In the genomic region with DNA sequence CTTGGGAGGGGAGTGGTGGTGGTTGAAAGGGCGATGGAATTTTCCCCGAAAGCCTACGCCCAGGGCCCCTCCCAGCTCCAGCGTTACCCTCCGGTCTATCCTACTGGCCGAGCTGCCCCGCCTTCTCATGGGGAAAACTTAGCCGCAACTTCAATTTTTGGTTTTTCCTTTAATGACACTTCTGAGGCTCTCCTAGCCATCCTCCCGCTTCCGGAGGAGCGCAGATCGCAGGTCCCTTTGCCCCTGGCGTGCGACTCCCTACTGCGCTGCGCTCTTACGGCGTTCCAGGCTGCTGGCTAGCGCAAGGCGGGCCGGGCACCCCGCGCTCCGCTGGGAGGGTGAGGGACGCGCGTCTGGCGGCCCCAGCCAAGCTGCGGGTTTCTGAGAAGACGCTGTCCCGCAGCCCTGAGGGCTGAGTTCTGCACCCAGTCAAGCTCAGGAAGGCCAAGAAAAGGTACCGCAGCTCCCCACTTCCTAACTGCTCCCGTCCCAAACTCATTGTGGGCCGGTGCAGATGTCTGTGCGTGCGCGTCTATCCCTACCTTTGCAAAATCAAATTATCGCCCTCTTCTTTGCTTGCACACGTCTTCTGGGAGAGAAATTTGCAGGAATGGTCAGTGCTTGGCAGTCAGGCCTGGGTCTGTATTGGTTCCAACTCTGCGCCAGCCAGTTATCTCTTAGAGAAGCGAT, we compare ENCODE assay signal across 8 cellular contexts. TPM values are rescaled to one million over a fixed set of nuclear protein-coding genes. Genes with fewer than 3 reads are reported as not detected.
DNase-seq lines count a peak whose midpoint lies in the region; ATAC-seq and TF ChIP-seq lines count a peak whose summit lies in the region.

No MANE protein-coding gene starts in this region.

- H3K79me2 ChIP-seq in H9 (ENCODE audit: insufficient read depth, low read length): no peaks in the 10 kb centered on the region

- H4K5ac ChIP-seq in H9 (ENCODE audit: insufficient read length, low read depth, low read length): no peak overlapping the region

- H3K36me3 Mint-ChIP-seq in activated CD8-positive, alpha-beta memory T cell treated with anti-CD3 and anti-CD28 coated beads, Interleukin-2, amount 10 ng/mL, durations not matched to agents 7 days and 5 days: peaks cover 1% of the 10 kb centered on the region
- H3K36me3 Mint-ChIP-seq in H9 (ENCODE audit: insufficient read depth in 1 of 3, low read depth in 3 of 3) (no peaks in the 10 kb centered on the region), osteocyte (ENCODE audit: unreplicated experiment) (no peaks in the 10 kb centered on the region)
- no peaks in the 10 kb centered on the region for H3K36me3 Mint-ChIP-seq in activated T-helper 17 cell treated with anti-CD3 and anti-CD28 coated beads, Interleukin-2, amount 50 U/mL, for 72 hours (ENCODE audit: low read depth)

- peak; percentile 47 for DNase-seq in activated CD8-positive, alpha-beta memory T cell treated with anti-CD3 and anti-CD28 coated beads, Interleukin-2, amount 10 ng/mL, durations not matched to agents 7 days and 5 days
- no peak for DNase-seq in activated CD8-positive, alpha-beta memory T cell treated with anti-CD3 and anti-CD28 coated beads for 24 hours
- DNase-seq in H9: peak; percentile 61
- peak; percentile 36 for DNase-seq in KBM-7
- peak; percentile 68 for DNase-seq in glomerular visceral epithelial cell (ENCODE audit: extremely low spot score)
- peak; percentile 86 for DNase-seq in osteocyte (ENCODE audit: extremely low spot score, unreplicated experiment)
- no peak for DNase-seq in SHP77 (lab: John Stamatoyannopoulos, UW)

- peaks cover 14% of the 10 kb centered on the region for H3K27me3 Mint-ChIP-seq in activated CD8-positive, alpha-beta memory T cell treated with anti-CD3 and anti-CD28 coated beads, Interleukin-2, amount 10 ng/mL, durations not matched to agents 7 days and 5 days
- peaks cover 39% of the 10 kb centered on the region for H3K27me3 Mint-ChIP-seq in H9 (ENCODE audit: low read depth)
- no peaks in the 10 kb centered on the region for H3K27me3 Mint-ChIP-seq in activated T-helper 17 cell treated with anti-CD3 and anti-CD28 coated beads, Interleukin-2, amount 50 U/mL, for 72 hours
- H3K27me3 Mint-ChIP-seq in osteocyte (ENCODE audit: unreplicated experiment): no peaks in the 10 kb centered on the region

- no peak overlapping the region for H4K8ac ChIP-seq in H9 (replicated peaks; ENCODE audit: insufficient read length, low read depth, low read length)

- H3K79me1 ChIP-seq in H9 (ENCODE audit: insufficient read depth, low read depth, low read length, poor library complexity, severe bottlenecking): no peaks in the 10 kb centered on the region

- no peak overlapping the region for H2BK5ac ChIP-seq in H9 (ENCODE audit: insufficient read length, low read length)

- TF ChIP-seq CTCF in H9 (conservative IDR thresholded peaks at IDR 0.05) (no peak), osteocyte (IDR thresholded peaks at IDR 0.05) (no peak)

- H3K4ac ChIP-seq in H9 (ENCODE audit: low read depth, low read length): no peak overlapping the region

- H3K27ac ChIP-seq in H9 (ENCODE audit: insufficient read length, low read depth, low read length): no peak overlapping the region

- H2AK5ac ChIP-seq in H9 (ENCODE audit: insufficient read length, low read length): no peak overlapping the region

- H2BK15ac ChIP-seq in H9 (ENCODE audit: low read depth, low read length): no peak overlapping the region

- H2BK120ac ChIP-seq in H9 (ENCODE audit: low read depth, low read length, poor library complexity, severe bottlenecking): no peak overlapping the region

- H3K23ac ChIP-seq in H9 (ENCODE audit: insufficient read length, low read depth, low read length): no peak overlapping the region

- no peaks in the 10 kb centered on the region for H4K20me1 ChIP-seq in H9 (ENCODE audit: control insufficient read depth, insufficient read depth, insufficient read length)

- peaks cover 25% of the 10 kb centered on the region for H3K4me1 Mint-ChIP-seq in activated CD8-positive, alpha-beta memory T cell treated with anti-CD3 and anti-CD28 coated beads, Interleukin-2, amount 10 ng/mL, durations not matched to agents 7 days and 5 days
- H3K4me1 Mint-ChIP-seq in H9 (peaks cover 3 to 13% of the 10 kb centered on the region in 2 experiments; a peak in 3 of 4 replicates), osteocyte (ENCODE audit: unreplicated experiment) (peaks cover 30% of the 10 kb centered on the region)
- peaks cover 11% of the 10 kb centered on the region for H3K4me1 Mint-ChIP-seq in activated T-helper 17 cell treated with anti-CD3 and anti-CD28 coated beads, Interleukin-2, amount 50 U/mL, for 72 hours

- WGBS in H9 (ENCODE audit: extremely low coverage, insufficient read length, low lambda C conversion rate): no CpG with 5 or more reads among the region's 41 CpGs

- no peaks in the 10 kb centered on the region for H3K4me1 ChIP-seq in H9 (ENCODE audit: insufficient read depth, low read length)

- no peak overlapping the region for H2BK12ac ChIP-seq in H9 (ENCODE audit: insufficient read length, low read depth, low read length)

- no peak overlapping the region for H4K91ac ChIP-seq in H9 (ENCODE audit: insufficient read length, low read depth, low read length)

- H3K23me2 ChIP-seq in H9 (ENCODE audit: insufficient read length, low read depth, low read length, poor library complexity, severe bottlenecking): peaks cover 11% of the 10 kb centered on the region

- H3K4me3 Mint-ChIP-seq in activated CD8-positive, alpha-beta memory T cell treated with anti-CD3 and anti-CD28 coated beads, Interleukin-2, amount 10 ng/mL, durations not matched to agents 7 days and 5 days: peak overlapping the region; percentile 95
- peak overlapping the region; percentile 78 to 89 for H3K4me3 Mint-ChIP-seq in H9
- peak overlapping the region; percentile 93 for H3K4me3 Mint-ChIP-seq in activated T-helper 17 cell treated with anti-CD3 and anti-CD28 coated beads, Interleukin-2, amount 50 U/mL, for 72 hours
- peak overlapping the region; percentile 97 for H3K4me3 Mint-ChIP-seq in osteocyte (ENCODE audit: unreplicated experiment)

- H3K9ac ChIP-seq in H9 (ENCODE audit: extremely low read depth, insufficient read length, low read length): peak overlapping the region; percentile 12

- H3K18ac ChIP-seq in H9 (ENCODE audit: insufficient read length, low read depth, low read length): no peak overlapping the region

- no peak overlapping the region for H3K14ac ChIP-seq in H9 (ENCODE audit: insufficient read depth, low read length)

- H2BK20ac ChIP-seq in H9 (ENCODE audit: low read depth, low read length, poor library complexity, severe bottlenecking): no peak overlapping the region

- H3K9me3 ChIP-seq in H9 (ENCODE audit: control insufficient read depth, low read depth, low read length): no peaks in the 10 kb centered on the region

- CTCF ChIA-PET in activated CD8-positive, alpha-beta memory T cell treated with anti-CD3 and anti-CD28 coated beads, Interleukin-2, amount 10 ng/mL, durations not matched to agents 7 days and 5 days (lab: Charles Lee): interaction anchor here (1.2 kb wide), 1 partner anchor 17 kb away, joined by 3 read pairs; no protein-coding TSS in a partner anchor

- no peak overlapping the region for H2AFZ ChIP-seq in H9 (ENCODE audit: low read length)

- no peaks in the 10 kb centered on the region; the same call in 1 of the 2 replicates for H3K27me3 ChIP-seq in H9 (ENCODE audit: insufficient read depth, low read length)

- no peak overlapping the region for H3K56ac ChIP-seq in H9 (ENCODE audit: insufficient read length, low read depth, low read length)

- H3K9me3 Mint-ChIP-seq in activated CD8-positive, alpha-beta memory T cell treated with anti-CD3 and anti-CD28 coated beads, Interleukin-2, amount 10 ng/mL, durations not matched to agents 7 days and 5 days (ENCODE audit: low read depth): no peaks in the 10 kb centered on the region
- no peaks in the 10 kb centered on the region for H3K9me3 Mint-ChIP-seq in H9
- no peaks in the 10 kb centered on the region for H3K9me3 Mint-ChIP-seq in activated T-helper 17 cell treated with anti-CD3 and anti-CD28 coated beads, Interleukin-2, amount 50 U/mL, for 72 hours
- H3K9me3 Mint-ChIP-seq in osteocyte (ENCODE audit: unreplicated experiment): no peaks in the 10 kb centered on the region

- H3K4me2 ChIP-seq in H9 (ENCODE audit: insufficient read depth, insufficient read length, low read length): peak overlapping the region; percentile 73

- peak overlapping the region; percentile 87 for H3K27ac Mint-ChIP-seq in activated CD8-positive, alpha-beta memory T cell treated with anti-CD3 and anti-CD28 coated beads, Interleukin-2, amount 10 ng/mL, durations not matched to agents 7 days and 5 days
- H3K27ac Mint-ChIP-seq in H9: no peak overlapping the region
- H3K27ac Mint-ChIP-seq in activated T-helper 17 cell treated with anti-CD3 and anti-CD28 coated beads, Interleukin-2, amount 50 U/mL, for 72 hours: peak overlapping the region; percentile 81
- H3K27ac Mint-ChIP-seq in osteocyte (ENCODE audit: unreplicated experiment): peak overlapping the region; percentile 93

- no peak overlapping the region for H3T11ph ChIP-seq in H9 (ENCODE audit: low read length)

- ATAC-seq in activated CD8-positive, alpha-beta memory T cell treated with anti-CD3 and anti-CD28 coated beads, Interleukin-2, amount 10 ng/mL, durations not matched to agents 7 days and 5 days: peak; percentile 71
- ATAC-seq in activated T-helper 17 cell treated with anti-CD3 and anti-CD28 coated beads, Interleukin-2, amount 50 U/mL, for 72 hours (replicated peaks): peak; percentile 75

- in situ Hi-C loops in KBM-7 (cut with MboI; ENCODE audit: low pct_unique_long_range_greater_than_20kb, low sequenced_read_pairs): no loop called here

RNA-seq across cellular contexts. Expression of a gene that starts 0.5 kb away (rescaled TPM):
- total RNA-seq in activated CD8-positive, alpha-beta memory T cell treated with anti-CD3 and anti-CD28 coated beads, Interleukin-2, amount 10 ng/mL, durations not matched to agents 7 days and 5 days: 1 to 10 TPM; 3.4 to 4.0 TPM
- total RNA-seq in H9 (2021) (0.39 and 0.61 TPM in 2 replicates), osteocyte (3.8 TPM in 2 replicates)
- 1 to 10 TPM; 2.7 to 3.4 TPM for total RNA-seq in activated T-helper 17 cell treated with anti-CD3 and anti-CD28 coated beads, Interleukin-2, amount 50 U/mL, for 72 hours

Comparison
In these comparisons a context has a peak if more than half of its experiments do, and no peak if none do; other contexts are left out.
1. DNase-seq: peak in activated CD8-positive, alpha-beta memory T cell treated with anti-CD3 and anti-CD28 coated beads, Interleukin-2, amount 10 ng/mL, durations not matched to agents 7 days and 5 days (single experiment), H9 (single experiment), KBM-7 (single experiment), glomerular visceral epithelial cell (single experiment) and osteocyte (single experiment); none in activated CD8-positive, alpha-beta memory T cell treated with anti-CD3 and anti-CD28 coated beads for 24 hours (single experiment) and SHP77 (0 of 2).
2. H3K27ac Mint-ChIP-seq: peak in activated CD8-positive, alpha-beta memory T cell treated with anti-CD3 and anti-CD28 coated beads, Interleukin-2, amount 10 ng/mL, durations not matched to agents 7 days and 5 days (single experiment), activated T-helper 17 cell treated with anti-CD3 and anti-CD28 coated beads, Interleukin-2, amount 50 U/mL, for 72 hours (single experiment) and osteocyte (single experiment); none in H9 (0 of 3).
3. Peak in every context shown above with its lines, with median percentiles within 50 percentile points of each other: H3K4me3 Mint-ChIP-seq.